ENCODE assay signal across 19 cellular contexts in genomic region chr16:12499032-12499735, GRCh38.
DNase-seq lines count a peak whose midpoint lies in the region; ATAC-seq and TF ChIP-seq lines count a peak whose summit lies in the region.
"Had no signal": no experiment of that assay in that cellular context is flagged by ENCODE, and none has a peak within 500 bp of the region (broad histone marks: within the 10 kb centered on the region; RNA-seq: fewer than 3 reads in every experiment).

No MANE protein-coding gene starts in this region.

- H3K4me1 Mint-ChIP-seq in stimulated activated naive B cell treated with anti-CD40 and anti-IgM and Interleukin-4, amounts not matched to agents 10 μg/mL and 1 μg/mL and 100 μg/mL, for 72 hours, result peaks cover 27 to 53% of the 10 kb centered on the region in 2 donors

- no peaks in the 10 kb centered on the region for H3K27me3 Mint-ChIP-seq in stimulated activated naive B cell treated with anti-CD40 and anti-IgM and Interleukin-4, amounts not matched to agents 10 μg/mL and 1 μg/mL and 100 μg/mL, for 72 hours
- H3K27me3 Mint-ChIP-seq: CD4-positive, alpha-beta memory T cell had no signal

- peaks cover 19 to 37% of the 10 kb centered on the region in 2 donors for H3K36me3 Mint-ChIP-seq in stimulated activated naive B cell treated with anti-CD40 and anti-IgM and Interleukin-4, amounts not matched to agents 10 μg/mL and 1 μg/mL and 100 μg/mL, for 72 hours

- DNase-seq in GM10248 (ENCODE audit: extremely low spot score), result no peak
- DNase-seq in LNCaP clone FGC (ENCODE audit: low read depth), result no peak
- DNase-seq in midbrain (lab: John Stamatoyannopoulos, UW), result peak; percentile 27
- DNase-seq in stimulated activated naive B cell treated with anti-CD40 and anti-IgM and Interleukin-4, amounts not matched to agents 10 μg/mL and 1 μg/mL and 100 μg/mL, for 72 hours, result no peak
- DNase-seq in T-helper 1 cell, result no peak
- DNase-seq in NCI-H2107 treated with DMSO at 0.1 percent for 48 hours (lab: John Stamatoyannopoulos, UW; ENCODE audit: unreplicated experiment), result no peak
- DNase-seq: CD4-positive, alpha-beta memory T cell; DND-41; GM23248; H9; Kasumi-1; MG63; NCI-H1436; NCI-H187 treated with DMSO at 0.1 percent for 48 hours; NCI-H226; NCI-H510A treated with DMSO at 0.1 percent for 48 hours; NCI-H748 treated with DMSO at 0.1 percent for 48 hours had no signal

- H3K27ac Mint-ChIP-seq in stimulated activated naive B cell treated with anti-CD40 and anti-IgM and Interleukin-4, amounts not matched to agents 10 μg/mL and 1 μg/mL and 100 μg/mL, for 72 hours, result peak overlapping the region; percentile 47
- H3K27ac Mint-ChIP-seq: CD4-positive, alpha-beta memory T cell; H9 had no signal

- CTCF ChIA-PET in GM10248 (lab: Yijun Ruan, JAX), result no interaction called here

- H3K9me3 Mint-ChIP-seq in stimulated activated naive B cell treated with anti-CD40 and anti-IgM and Interleukin-4, amounts not matched to agents 10 μg/mL and 1 μg/mL and 100 μg/mL, for 72 hours, result no peaks in the 10 kb centered on the region
- H3K9me3 Mint-ChIP-seq: CD4-positive, alpha-beta memory T cell; H9 had no signal

- ATAC-seq in stimulated activated naive B cell treated with anti-CD40 and anti-IgM and Interleukin-4, amounts not matched to agents 10 μg/mL and 1 μg/mL and 100 μg/mL, for 72 hours (replicated peaks), result no peak
- ATAC-seq in HG03095 (IDR thresholded peaks at IDR 0.05; ENCODE audit: unreplicated experiment), result no peak

- POLR2A ChIA-PET in GM10248 (lab: Yijun Ruan, JAX), result no interaction called here

- no peak overlapping the region for H3K4me3 Mint-ChIP-seq in stimulated activated naive B cell treated with anti-CD40 and anti-IgM and Interleukin-4, amounts not matched to agents 10 μg/mL and 1 μg/mL and 100 μg/mL, for 72 hours
- H3K4me3 Mint-ChIP-seq: CD4-positive, alpha-beta memory T cell; H9 had no signal

- H3K4me3 ChIP-seq in LNCaP clone FGC (ENCODE audit: low read depth, low read length), result no peak overlapping the region
- H3K4me3 ChIP-seq: GM23248, MG63, Peyer's patch had no signal

- peak; percentile 7 for TF ChIP-seq CTCF in GM10248 (IDR thresholded peaks at IDR 0.05; ENCODE audit: control extremely low read depth, extremely low read depth, low read depth, missing control alignments)
- peak; percentile 15; the same call in 1 of the 2 replicates for TF ChIP-seq CTCF in LNCaP clone FGC (IDR thresholded peaks at IDR 0.05; ENCODE audit: control insufficient read depth, extremely low read depth, insufficient read depth)
